ENCODE assay signal across 3 cellular contexts in the genomic region with DNA sequence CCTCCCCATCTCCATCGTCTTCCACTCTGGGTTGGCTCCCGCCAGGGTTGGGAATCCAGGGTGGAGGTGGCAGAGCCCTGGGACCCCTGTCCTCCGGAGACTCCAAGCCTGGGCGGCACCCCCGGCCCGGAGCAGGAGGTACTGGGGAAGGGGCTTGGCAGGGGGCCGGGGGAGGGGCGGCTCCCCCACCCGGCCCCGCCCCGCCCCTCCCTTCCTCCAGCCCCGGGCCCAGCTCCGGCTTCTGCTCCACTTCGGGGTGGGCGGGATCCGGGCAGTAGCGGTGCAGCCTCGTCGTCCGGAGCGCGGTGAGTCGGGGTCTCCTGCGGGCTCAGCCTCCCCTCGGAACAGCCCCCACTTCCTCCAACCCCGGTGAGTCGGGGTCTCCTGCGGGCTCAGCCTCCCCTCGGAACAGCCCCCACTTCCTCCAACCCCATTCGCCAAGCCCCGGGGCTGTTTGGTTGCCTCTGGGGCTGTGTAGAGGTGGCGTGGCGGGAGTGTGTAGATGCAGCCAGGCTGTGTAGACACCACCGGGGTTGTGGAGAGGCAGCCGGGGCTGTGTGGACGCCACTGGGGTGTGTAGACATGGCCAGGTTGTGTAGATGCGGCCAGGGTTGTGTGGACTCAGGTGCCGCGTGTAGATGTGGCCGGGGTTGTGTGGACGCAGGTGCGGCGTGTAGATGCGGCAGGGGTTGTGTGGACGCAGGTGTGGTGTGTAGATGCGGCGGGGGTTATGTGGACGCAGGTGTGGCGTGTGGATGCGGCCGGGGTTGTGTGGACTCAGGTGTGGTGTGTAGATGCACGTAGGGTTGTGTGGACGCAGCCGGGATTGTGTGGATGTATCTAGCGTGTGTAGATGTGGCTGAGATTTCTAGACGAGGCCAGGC.
TF ChIP-seq lines count a peak whose summit lies in the region.

TSS of gene TMPRSS9 (plus strand) at position 274 of the 884 bp plus-strand sequence. CDS start 29,521 bp downstream, outside the sequence.

TF ChIP-seq in GM23338, 12 proteins besides CTCF, POLR2A, EP300 and RAD21:
- TF ChIP-seq POLR2AphosphoS5 (IDR thresholded peaks at IDR 0.05; ENCODE audit: low read depth) (no peak), CREB1 (CRISPR knock-in tag; IDR thresholded peaks at IDR 0.05; ENCODE audit: low read depth) (no peak), EZH2 (IDR thresholded peaks at IDR 0.05; ENCODE audit: low read depth, unreplicated experiment) (no peak), JUNB (IDR thresholded peaks at IDR 0.05; ENCODE audit: unreplicated experiment) (no peak), ZNF114 (CRISPR knock-in tag; IDR thresholded peaks at IDR 0.05) (no peak)
TF ChIP-seq in GM23338: peak in this region for 0.

TF ChIP-seq in WTC11, 78 proteins besides CTCF, POLR2A, EP300 and RAD21 (continues in another document):
- TF ChIP-seq, protein P1, sequence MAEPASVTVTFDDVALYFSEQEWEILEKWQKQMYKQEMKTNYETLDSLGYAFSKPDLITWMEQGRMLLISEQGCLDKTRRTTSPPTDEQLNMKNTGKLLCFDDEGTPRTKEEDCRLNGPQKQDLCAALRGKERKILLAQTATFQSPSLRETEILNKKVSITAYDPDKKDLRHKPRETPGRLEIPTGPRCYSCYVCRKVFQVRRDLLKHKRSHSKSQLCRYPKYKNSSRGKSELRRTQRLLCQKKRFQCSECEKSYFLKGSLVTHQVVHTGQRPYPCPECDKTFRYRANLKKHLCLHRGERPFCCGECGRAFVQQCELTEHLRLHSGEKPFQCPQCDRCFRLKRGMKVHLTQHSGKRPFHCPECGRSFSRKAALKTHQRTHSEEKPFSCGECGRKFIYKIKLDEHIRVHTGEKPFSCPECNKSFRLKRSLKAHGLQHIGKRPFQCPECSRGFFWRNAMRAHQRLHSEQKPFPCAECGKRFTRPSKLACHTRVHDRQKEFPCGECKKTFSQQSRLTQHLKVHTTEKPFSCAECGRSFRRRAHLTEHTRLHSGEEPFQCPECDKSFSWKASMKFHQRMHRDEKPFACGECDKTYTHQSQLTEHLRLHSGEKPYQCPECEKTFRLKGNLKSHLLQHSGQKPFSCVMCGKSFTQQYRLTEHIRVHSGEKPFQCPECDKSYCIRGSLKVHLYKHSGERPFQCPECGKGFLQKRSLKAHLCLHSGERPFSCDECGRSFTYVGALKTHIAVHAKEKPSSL (CRISPR knock-in tag; conservative IDR thresholded peaks at IDR 0.05) = no peak
- TF ChIP-seq GABPB1 (CRISPR knock-in tag; IDR thresholded peaks at IDR 0.05) = no peak
- TF ChIP-seq ZNF532 (CRISPR knock-in tag; IDR thresholded peaks at IDR 0.05; ENCODE audit: borderline replicate concordance) = no peak
- TF ChIP-seq ZNF281 (CRISPR knock-in tag; IDR thresholded peaks at IDR 0.05) = no peak
- TF ChIP-seq, protein P2, sequence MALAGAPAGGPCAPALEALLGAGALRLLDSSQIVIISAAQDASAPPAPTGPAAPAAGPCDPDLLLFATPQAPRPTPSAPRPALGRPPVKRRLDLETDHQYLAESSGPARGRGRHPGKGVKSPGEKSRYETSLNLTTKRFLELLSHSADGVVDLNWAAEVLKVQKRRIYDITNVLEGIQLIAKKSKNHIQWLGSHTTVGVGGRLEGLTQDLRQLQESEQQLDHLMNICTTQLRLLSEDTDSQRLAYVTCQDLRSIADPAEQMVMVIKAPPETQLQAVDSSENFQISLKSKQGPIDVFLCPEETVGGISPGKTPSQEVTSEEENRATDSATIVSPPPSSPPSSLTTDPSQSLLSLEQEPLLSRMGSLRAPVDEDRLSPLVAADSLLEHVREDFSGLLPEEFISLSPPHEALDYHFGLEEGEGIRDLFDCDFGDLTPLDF (CRISPR knock-in tag; IDR thresholded peaks at IDR 0.05) = no peak
- TF ChIP-seq, protein P3, sequence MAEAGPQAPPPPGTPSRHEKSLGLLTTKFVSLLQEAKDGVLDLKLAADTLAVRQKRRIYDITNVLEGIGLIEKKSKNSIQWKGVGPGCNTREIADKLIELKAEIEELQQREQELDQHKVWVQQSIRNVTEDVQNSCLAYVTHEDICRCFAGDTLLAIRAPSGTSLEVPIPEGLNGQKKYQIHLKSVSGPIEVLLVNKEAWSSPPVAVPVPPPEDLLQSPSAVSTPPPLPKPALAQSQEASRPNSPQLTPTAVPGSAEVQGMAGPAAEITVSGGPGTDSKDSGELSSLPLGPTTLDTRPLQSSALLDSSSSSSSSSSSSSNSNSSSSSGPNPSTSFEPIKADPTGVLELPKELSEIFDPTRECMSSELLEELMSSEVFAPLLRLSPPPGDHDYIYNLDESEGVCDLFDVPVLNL (CRISPR knock-in tag; IDR thresholded peaks at IDR 0.05; ENCODE audit: borderline replicate concordance, low read depth) = no peak

TF ChIP-seq in GM12891, 5 proteins besides CTCF, POLR2A, EP300 and RAD21:
- TF ChIP-seq PAX5 (IDR thresholded peaks at IDR 0.05; ENCODE audit: insufficient read depth, low read length, severe bottlenecking) (no peak), TAF1 (IDR thresholded peaks at IDR 0.05; ENCODE audit: low read depth, low read length) (no peak), POU2F2 (IDR thresholded peaks at IDR 0.05; ENCODE audit: low read depth, low read length) (no peak), SPI1 (IDR thresholded peaks at IDR 0.05; ENCODE audit: low read depth, low read length) (no peak), POLR2AphosphoS5 (IDR thresholded peaks at IDR 0.05; ENCODE audit: low read depth, low read length) (no peak)
